ENCODE assay signal across 7 cellular contexts in the genomic region with DNA sequence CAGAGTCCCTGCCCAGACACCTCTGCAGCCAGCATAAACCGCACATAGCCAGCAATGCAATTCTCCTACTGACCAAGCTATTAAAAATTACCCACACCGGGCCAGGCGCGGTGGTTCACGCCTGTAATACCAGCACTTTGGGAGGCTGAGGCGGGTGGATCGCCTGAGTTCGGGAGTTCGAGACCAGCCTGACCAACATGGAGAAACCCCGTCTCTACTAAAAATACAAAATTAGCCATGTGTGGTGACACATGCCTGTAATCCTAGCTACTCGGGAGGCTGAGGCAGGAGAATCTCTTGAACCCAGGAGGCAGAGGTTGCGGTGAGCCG. TPM values are rescaled to one million over a fixed set of nuclear protein-coding genes. Genes with fewer than 3 reads are reported as not detected.
"Had no signal": no experiment of that assay in that cellular context is flagged by ENCODE, and none has a peak within 500 bp of the region (broad histone marks: within the 10 kb centered on the region; RNA-seq: fewer than 3 reads in every experiment).

No MANE protein-coding gene starts in this region.

RNA-seq across cellular contexts. Expression of gene IL4I1, which starts 28.2 kb away (rescaled TPM):
- total RNA-seq: cardiac muscle cell had no signal
- polyA plus RNA-seq: cardiac muscle cell had no signal

RNA-seq across cellular contexts. Expression of gene SIGLEC11, which starts 36.1 kb away (rescaled TPM):
- total RNA-seq: activated CD4-positive, alpha-beta T cell treated with anti-CD3 and anti-CD28 coated beads for 36 hours; activated CD8-positive, alpha-beta memory T cell treated with anti-CD3 and anti-CD28 coated beads, Interleukin-2, amount 10 ng/mL, durations not matched to agents 7 days and 5 days; dermis microvascular lymphatic vessel endothelial cell; fibroblast of villous mesenchyme; naive thymus-derived CD8-positive, alpha-beta T cell; T-helper 2 cell treated with Interferon-gamma antibody and Interleukin-4, amounts not matched to agents 100 ng/mL and 5 ng/mL, for 36 hours had no signal
- polyA plus RNA-seq: naive thymus-derived CD8-positive, alpha-beta T cell had no signal
